24 cellular contexts compared by ENCODE assay signal in the genomic region with DNA sequence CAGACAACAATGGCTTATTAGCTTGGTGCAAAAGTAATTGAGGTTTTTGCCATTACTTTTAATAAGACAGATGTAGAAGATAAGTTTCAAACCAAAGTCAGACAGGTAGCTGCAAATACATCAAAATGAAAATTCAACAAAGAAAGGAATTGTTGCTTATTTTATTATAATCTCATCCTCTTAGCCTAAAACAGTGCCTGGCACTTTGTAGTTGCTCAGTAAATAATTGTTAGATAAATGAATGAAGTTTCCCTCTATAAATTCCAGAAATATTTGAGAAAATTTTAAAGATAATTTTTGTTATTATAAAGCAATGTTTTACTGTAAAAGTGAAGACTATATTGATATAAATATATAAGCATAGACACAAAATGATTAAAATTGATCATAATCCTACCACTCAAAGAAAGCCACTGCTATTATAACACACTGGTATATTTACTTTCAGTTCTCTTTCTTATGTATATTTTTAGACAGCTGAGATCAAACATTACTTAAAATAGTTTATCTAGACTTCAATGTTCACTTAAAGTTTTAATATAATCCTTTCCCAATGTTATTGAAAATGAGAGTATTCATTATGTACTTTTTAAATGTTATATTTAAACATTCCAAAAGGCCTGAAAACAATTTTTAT.
DNase-seq lines count a peak whose midpoint lies in the region; ATAC-seq and FAIRE-seq lines count a peak whose summit lies in the region.
"Had no signal": no experiment of that assay in that cellular context is flagged by ENCODE, and none has a peak within 500 bp of the region (broad histone marks: within the 10 kb centered on the region; RNA-seq: fewer than 3 reads in every experiment).

No MANE protein-coding gene starts in this region.

- DNase-seq in NAMALWA (ENCODE audit: low spot score) (peak; percentile 20), NCI-H1092 (lab: John Stamatoyannopoulos, UW) (no peak), retina (no peak), NCI-H510A treated with DMSO at 0.1 percent for 48 hours (lab: John Stamatoyannopoulos, UW) (no peak)
- DNase-seq: activated CD4-positive, alpha-beta T cell treated with anti-CD3 and anti-CD28 coated beads for 4 hours; activated T-cell treated with anti-CD3 and anti-CD28 coated beads, Interleukin-2, amount 50 U/mL, for 4 hours; BE2C; body of pancreas; cerebellar nuclear complex; DMS79 treated with DMSO at 0.1 percent for 48 hours; heart left ventricle; Karpas-422; NCI-H2081; NCI-H345; NCI-H774; SHP77 treated with DMSO at 0.1 percent for 48 hours; stimulated activated CD4-positive, alpha-beta T cell treated with anti-CD3 and anti-CD28 coated beads, Interleukin-1b, Interleukin-23, amount 100 ng/mL, for 48 hours; SW 1271 had no signal

- ATAC-seq in GM21529 (IDR thresholded peaks at IDR 0.05; ENCODE audit: unreplicated experiment) = peak; percentile 56
- ATAC-seq in GM21360 (IDR thresholded peaks at IDR 0.05; ENCODE audit: unreplicated experiment) = no peak
- ATAC-seq: A549; activated T-cell treated with anti-CD3 and anti-CD28 coated beads, Interleukin-2, amount 50 U/mL, for 4 hours; body of pancreas had no signal

- peak; percentile 84 for FAIRE-seq in A204.1 (lab: Jason Lieb, UNC)
- peak; percentile 33 for FAIRE-seq in endometrium (lab: Jason Lieb, UNC)
- FAIRE-seq: A549, H1 had no signal
